ENCODE assay signal across 8 cellular contexts in genomic region chr12:70692681-70693288, GRCh38. TPM values are rescaled to one million over a fixed set of nuclear protein-coding genes. Genes with fewer than 3 reads are reported as not detected.
DNase-seq lines count a peak whose midpoint lies in the region; ATAC-seq and TF ChIP-seq lines count a peak whose summit lies in the region.

No MANE protein-coding gene starts in this region.

- H3K36me3 ChIP-seq in transverse colon, result no peaks in the 10 kb centered on the region

- no peak overlapping the region for H3K27ac ChIP-seq in transverse colon

- no peaks in the 10 kb centered on the region for H3K27me3 ChIP-seq in transverse colon

- DNase-seq in activated T-cell treated with anti-CD3 and anti-CD28 coated beads, Interleukin-2, amount 50 U/mL, for 72 hours, result no peak
- DNase-seq in activated T-cell treated with anti-CD3 and anti-CD28 coated beads, Interleukin-2, amount 50 U/mL, for 4 hours, result no peak
- peak; percentile 46 for DNase-seq in RPMI7951 (ENCODE audit: low read depth)
- peak; percentile 4 for DNase-seq in fibroblast of villous mesenchyme (ENCODE audit: low read depth)
- no peak for DNase-seq in transverse colon
- no peak for DNase-seq in superior temporal gyrus (ENCODE audit: extremely low spot score)

- intact Hi-C loops in transverse colon (cut with DNase I; ENCODE audit: low total_unique reads), result no loop called here

- no peaks in the 10 kb centered on the region for H3K9me3 Mint-ChIP-seq in activated T-cell treated with anti-CD3 and anti-CD28 coated beads, Interleukin-2, amount 50 U/mL, for 72 hours
- no peaks in the 10 kb centered on the region for H3K9me3 Mint-ChIP-seq in activated T-cell treated with anti-CD3 and anti-CD28 coated beads, Interleukin-2, amount 50 U/mL, for 4 hours

- no peaks in the 10 kb centered on the region for H3K4me1 Mint-ChIP-seq in activated T-cell treated with anti-CD3 and anti-CD28 coated beads, Interleukin-2, amount 50 U/mL, for 72 hours (ENCODE audit: low read depth)
- no peaks in the 10 kb centered on the region for H3K4me1 Mint-ChIP-seq in activated T-cell treated with anti-CD3 and anti-CD28 coated beads, Interleukin-2, amount 50 U/mL, for 4 hours (ENCODE audit: low read depth)

- no peak overlapping the region for H3K4me3 Mint-ChIP-seq in activated T-cell treated with anti-CD3 and anti-CD28 coated beads, Interleukin-2, amount 50 U/mL, for 72 hours
- H3K4me3 Mint-ChIP-seq in activated T-cell treated with anti-CD3 and anti-CD28 coated beads, Interleukin-2, amount 50 U/mL, for 4 hours, result no peak overlapping the region

- H3K36me3 Mint-ChIP-seq in activated T-cell treated with anti-CD3 and anti-CD28 coated beads, Interleukin-2, amount 50 U/mL, for 72 hours (ENCODE audit: insufficient read depth in 2 of 2), result no peaks in the 10 kb centered on the region
- H3K36me3 Mint-ChIP-seq in activated T-cell treated with anti-CD3 and anti-CD28 coated beads, Interleukin-2, amount 50 U/mL, for 4 hours (ENCODE audit: insufficient read depth), result no peaks in the 10 kb centered on the region

- H3K9me3 ChIP-seq in transverse colon, result no peaks in the 10 kb centered on the region

- H3K4me3 ChIP-seq in fibroblast of villous mesenchyme (ENCODE audit: low read depth, low read length) (no peak overlapping the region), transverse colon (no peak overlapping the region)

- peaks cover 0 to 8% (median 0%) of the 10 kb centered on the region in 4 donors for H3K4me1 ChIP-seq in transverse colon

- in situ Hi-C loops in transverse colon (cut with MboI; ENCODE audit: low pct_ligation_motif_present in 1 of 4, low pct_unique_long_range_greater_than_20kb in 1 of 4, low sequenced_read_pairs in 3 of 4), result no loop called here

- no peak for TF ChIP-seq EP300 in transverse colon (IDR thresholded peaks at IDR 0.05; ENCODE audit: low read depth)

- no peak for TF ChIP-seq POLR2A in transverse colon (IDR thresholded peaks at IDR 0.05)

- no peaks in the 10 kb centered on the region for H3K27me3 Mint-ChIP-seq in activated T-cell treated with anti-CD3 and anti-CD28 coated beads, Interleukin-2, amount 50 U/mL, for 72 hours (ENCODE audit: low read depth)
- no peaks in the 10 kb centered on the region for H3K27me3 Mint-ChIP-seq in activated T-cell treated with anti-CD3 and anti-CD28 coated beads, Interleukin-2, amount 50 U/mL, for 4 hours (ENCODE audit: low read depth)

- ATAC-seq in activated T-cell treated with anti-CD3 and anti-CD28 coated beads, Interleukin-2, amount 50 U/mL, for 72 hours (replicated peaks in 1 of 2), result no peak
- ATAC-seq in activated T-cell treated with anti-CD3 and anti-CD28 coated beads, Interleukin-2, amount 50 U/mL, for 4 hours, result no peak
- ATAC-seq in HG03135 (IDR thresholded peaks at IDR 0.05; ENCODE audit: unreplicated experiment), result no peak
- no peak for ATAC-seq in GM18498 (IDR thresholded peaks at IDR 0.05; ENCODE audit: unreplicated experiment)

- peak; percentile 50 for TF ChIP-seq CTCF in fibroblast of villous mesenchyme (IDR thresholded peaks at IDR 0.05; ENCODE audit: insufficient read depth, low read depth, low read length)
- TF ChIP-seq CTCF in transverse colon (IDR thresholded peaks at IDR 0.05), result peak in 3 of 5 experiments; percentile 13 to 21 (median 15)

- H3K27ac Mint-ChIP-seq in activated T-cell treated with anti-CD3 and anti-CD28 coated beads, Interleukin-2, amount 50 U/mL, for 72 hours, result peak overlapping the region; percentile 39

RNA-seq across cellular contexts. Expression of gene PTPRB, which starts 55.6 kb away (rescaled TPM):
- total RNA-seq in activated T-cell treated with anti-CD3 and anti-CD28 coated beads, Interleukin-2, amount 50 U/mL, for 72 hours, result not detected
- under 1 TPM; 0.05 to 0.11 (median 0.05) TPM for total RNA-seq in activated T-cell treated with anti-CD3 and anti-CD28 coated beads, Interleukin-2, amount 50 U/mL, for 4 hours
- 3.8 and 4.5 TPM in 2 replicates for total RNA-seq in RPMI7951 (2014; rRNA removed; shearing (Covaris generic))
- 0.43 and 0.97 TPM in 2 replicates for total RNA-seq in fibroblast of villous mesenchyme
- 10 to 100 TPM; 17.2 to 29.7 (median 26.2) TPM for total RNA-seq in transverse colon

Comparison
In these comparisons a context has a peak if more than half of its experiments do, and no peak if none do; other contexts are left out.
1. DNase-seq: peak in RPMI7951 (single experiment) and fibroblast of villous mesenchyme (single experiment); none in activated T-cell treated with anti-CD3 and anti-CD28 coated beads, Interleukin-2, amount 50 U/mL, for 72 hours (0 of 2), activated T-cell treated with anti-CD3 and anti-CD28 coated beads, Interleukin-2, amount 50 U/mL, for 4 hours (single experiment), transverse colon (single experiment) and superior temporal gyrus (single experiment).